In the genomic region with DNA sequence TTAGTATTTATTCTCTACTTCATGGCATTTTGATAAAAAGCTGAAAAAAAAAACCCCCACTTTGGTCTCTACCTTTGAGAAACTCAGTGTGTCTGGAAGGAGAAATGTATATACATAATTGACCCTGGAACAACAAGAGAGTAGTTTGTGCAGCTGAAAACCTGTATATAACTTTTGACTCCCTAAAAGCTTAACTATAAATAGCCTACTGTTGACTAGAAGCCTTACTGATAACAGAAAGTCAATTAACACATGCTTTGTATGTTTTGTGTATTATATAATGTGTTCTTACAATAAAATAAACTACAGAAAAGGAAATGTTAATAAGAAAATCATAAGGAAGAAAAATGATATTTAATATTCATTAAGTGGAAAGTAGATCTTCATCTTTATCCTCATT, we compare ENCODE assay signal across 19 cellular contexts.
DNase-seq lines count a peak whose midpoint lies in the region; ATAC-seq, FAIRE-seq and TF ChIP-seq lines count a peak whose summit lies in the region.
"Had no signal": no experiment of that assay in that cellular context is flagged by ENCODE, and none has a peak within 500 bp of the region (broad histone marks: within the 10 kb centered on the region; RNA-seq: fewer than 3 reads in every experiment).

No MANE protein-coding gene starts in this region.

- FAIRE-seq in D721Med (lab: Jason Lieb, UNC): peak; percentile 21
- FAIRE-seq: G401.6, GM12892, H1 had no signal

- TF ChIP-seq CTCF in left ventricle myocardium inferior (IDR thresholded peaks at IDR 0.05; ENCODE audit: borderline replicate concordance) (no peak), D721Med (IDR thresholded peaks at IDR 0.05; ENCODE audit: insufficient read depth, missing control alignments) (no peak), HFFc6 (IDR thresholded peaks at IDR 0.05) (no peak), osteoblast (IDR thresholded peaks at IDR 0.05; ENCODE audit: extremely low read depth, low read depth, low read length) (no peak), suprapubic skin (IDR thresholded peaks at IDR 0.05) (no peak)

- H3K27me3 Mint-ChIP-seq in HFFc6 (ENCODE audit: insufficient read depth): peaks cover 7% of the 10 kb centered on the region
- H3K27me3 Mint-ChIP-seq: B cell; CD4-positive, alpha-beta T cell; CD8-positive, alpha-beta memory T cell had no signal

- H3K4me1 ChIP-seq in left ventricle myocardium inferior (peaks cover 60% of the 10 kb centered on the region), osteoblast (ENCODE audit: insufficient read depth, low read length) (no peaks in the 10 kb centered on the region), suprapubic skin (no peaks in the 10 kb centered on the region)
- H3K4me1 ChIP-seq: BLaER1 had no signal

- H3K9me3 Mint-ChIP-seq in HFFc6: peaks cover 14% of the 10 kb centered on the region

- peaks cover 65% of the 10 kb centered on the region for H3K36me3 Mint-ChIP-seq in HFFc6 (ENCODE audit: low read depth)

- no peaks in the 10 kb centered on the region for H3K36me3 ChIP-seq in left ventricle myocardium inferior
- H3K36me3 ChIP-seq in osteoblast (ENCODE audit: insufficient read depth, low read length): peaks cover 37% of the 10 kb centered on the region
- H3K36me3 ChIP-seq in suprapubic skin: no peaks in the 10 kb centered on the region

- H4K20me1 ChIP-seq in osteoblast (ENCODE audit: insufficient read depth, low read length): peaks cover 39% of the 10 kb centered on the region
- H4K20me1 ChIP-seq: BLaER1 had no signal

- H2AFZ ChIP-seq in osteoblast (ENCODE audit: low read length): no peak overlapping the region

- H3K4me3 ChIP-seq in left ventricle myocardium inferior: no peak overlapping the region
- H3K4me3 ChIP-seq in osteoblast (ENCODE audit: insufficient read depth, low read length): no peak overlapping the region
- no peak overlapping the region for H3K4me3 ChIP-seq in suprapubic skin
- H3K4me3 ChIP-seq: BLaER1 had no signal

- no peak for TF ChIP-seq EP300 in suprapubic skin (IDR thresholded peaks at IDR 0.05)

- peak overlapping the region; percentile 24; the same call in 1 of the 2 replicates for H3K27ac Mint-ChIP-seq in HFFc6
- H3K27ac Mint-ChIP-seq: B cell; CD4-positive, alpha-beta T cell had no signal

- peaks cover 87% of the 10 kb centered on the region for H3K79me2 ChIP-seq in osteoblast (ENCODE audit: insufficient read depth, low read length)

- peaks cover 63% of the 10 kb centered on the region for H3K4me1 Mint-ChIP-seq in HFFc6 (ENCODE audit: low read depth)

- no peak overlapping the region for H3K4me3 Mint-ChIP-seq in HFFc6
- H3K4me3 Mint-ChIP-seq: B cell; CD4-positive, alpha-beta T cell; CD8-positive, alpha-beta memory T cell had no signal

- H3K9me3 ChIP-seq in left ventricle myocardium inferior (replicated peaks): no peaks in the 10 kb centered on the region
- no peaks in the 10 kb centered on the region for H3K9me3 ChIP-seq in osteoblast (ENCODE audit: low read depth, low read length)
- no peaks in the 10 kb centered on the region for H3K9me3 ChIP-seq in suprapubic skin
- H3K9me3 ChIP-seq: BLaER1 had no signal

- H3K27ac ChIP-seq in left ventricle myocardium inferior (replicated peaks): peak overlapping the region; percentile 43
- H3K27ac ChIP-seq in osteoblast (ENCODE audit: low read depth, low read length): no peak overlapping the region
- H3K27ac ChIP-seq in suprapubic skin: no peak overlapping the region
- H3K27ac ChIP-seq: BLaER1, C4-2B had no signal

- no peak for ATAC-seq in left cardiac atrium

- no peaks in the 10 kb centered on the region for H3K27me3 ChIP-seq in left ventricle myocardium inferior (ENCODE audit: low read depth)
- no peaks in the 10 kb centered on the region for H3K27me3 ChIP-seq in osteoblast (ENCODE audit: insufficient read depth, low read length)
- H3K27me3 ChIP-seq in suprapubic skin: no peaks in the 10 kb centered on the region
- H3K27me3 ChIP-seq: BLaER1 had no signal

- intact Hi-C loops in left ventricle myocardium inferior (cut with micrococcal nuclease) (no loop called here), left cardiac atrium (cut with DNase I) (no loop called here)

- no peak for TF ChIP-seq POLR2A in suprapubic skin (IDR thresholded peaks at IDR 0.05)

- H3K4me2 ChIP-seq in osteoblast (ENCODE audit: insufficient read depth, low read length): no peak overlapping the region
- H3K4me2 ChIP-seq: BLaER1 had no signal

- no peak for DNase-seq in left ventricle myocardium inferior
- no peak for DNase-seq in left cardiac atrium
- DNase-seq in D721Med (ENCODE audit: insufficient read length, low spot score): no peak
- DNase-seq in HFFc6: no peak
- peak; percentile 6 for DNase-seq in osteoblast (ENCODE audit: insufficient read length, low spot score, missing footprints)
- DNase-seq in suprapubic skin (ENCODE audit: low spot score in 2 of 2): no peak
- no peak for DNase-seq in AG08396 (ENCODE audit: low spot score)
- DNase-seq: CD4-positive, alpha-beta T cell; CD8-positive, alpha-beta memory T cell; DMS53; DND-41; H7; HCEC 1CT had no signal
